Comparison of ENCODE assay signal across 16 cellular contexts in genomic region chr1:8968902-8969301, GRCh38. TPM values are rescaled to one million over a fixed set of nuclear protein-coding genes. Genes with fewer than 3 reads are reported as not detected.
"Had no signal": no experiment of that assay in that cellular context is flagged by ENCODE, and none has a peak within 500 bp of the region (broad histone marks: within the 10 kb centered on the region; RNA-seq: fewer than 3 reads in every experiment).

No MANE protein-coding gene starts in this region.

RNA-seq across cellular contexts. Expression of gene CA6, which starts 23.2 kb away (rescaled TPM):
- total RNA-seq: ascending aorta, cardiac muscle cell, cerebellum, endothelial cell of umbilical vein, fibroblast of lung, fibroblast of villous mesenchyme, gastroesophageal sphincter, hepatocyte, left ventricle myocardium inferior, lung, osteocyte, posterior vena cava, SJCRH30, uterus had no signal
- polyA plus RNA-seq: cardiac muscle cell, endothelial cell of umbilical vein, fibroblast of lung, hepatocyte had no signal

RNA-seq across cellular contexts. Expression of gene SLC2A7, which starts 57.3 kb away (rescaled TPM):
- total RNA-seq: ascending aorta, cardiac muscle cell, cerebellum, endothelial cell of umbilical vein, fibroblast of lung, fibroblast of villous mesenchyme, left ventricle myocardium inferior, lung, mononuclear cell, osteocyte, posterior vena cava, SJCRH30, uterus had no signal
- polyA plus RNA-seq: cardiac muscle cell, endothelial cell of umbilical vein, esophagus, fibroblast of lung had no signal
